ENCODE assay signal across 1 cellular context in the genomic region with DNA sequence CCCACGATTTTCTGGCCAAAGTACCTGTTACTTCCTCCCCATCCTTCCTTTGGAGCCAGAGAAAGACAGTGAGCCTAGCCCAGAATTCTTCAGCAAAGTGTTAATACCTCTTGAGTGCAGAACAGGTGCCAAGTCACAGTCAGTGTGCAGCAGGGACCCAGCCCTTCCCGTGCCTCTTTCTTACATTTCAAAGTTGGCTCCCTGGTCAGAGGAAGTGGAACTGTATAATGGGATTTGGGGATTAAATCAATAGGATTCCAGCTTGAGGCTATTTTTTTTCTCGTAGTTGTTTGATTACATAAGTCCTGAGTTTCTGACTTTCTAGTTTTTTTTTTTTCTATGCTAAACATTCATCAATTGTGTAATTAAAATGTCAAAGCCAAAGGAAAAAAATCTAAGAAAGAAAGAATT.
TF ChIP-seq lines count a peak whose summit lies in the region.

No MANE protein-coding gene starts in this region.

TF ChIP-seq in WTC11, 78 proteins besides CTCF, POLR2A, EP300 and RAD21 (continued from another document):
- TF ChIP-seq, protein P1, sequence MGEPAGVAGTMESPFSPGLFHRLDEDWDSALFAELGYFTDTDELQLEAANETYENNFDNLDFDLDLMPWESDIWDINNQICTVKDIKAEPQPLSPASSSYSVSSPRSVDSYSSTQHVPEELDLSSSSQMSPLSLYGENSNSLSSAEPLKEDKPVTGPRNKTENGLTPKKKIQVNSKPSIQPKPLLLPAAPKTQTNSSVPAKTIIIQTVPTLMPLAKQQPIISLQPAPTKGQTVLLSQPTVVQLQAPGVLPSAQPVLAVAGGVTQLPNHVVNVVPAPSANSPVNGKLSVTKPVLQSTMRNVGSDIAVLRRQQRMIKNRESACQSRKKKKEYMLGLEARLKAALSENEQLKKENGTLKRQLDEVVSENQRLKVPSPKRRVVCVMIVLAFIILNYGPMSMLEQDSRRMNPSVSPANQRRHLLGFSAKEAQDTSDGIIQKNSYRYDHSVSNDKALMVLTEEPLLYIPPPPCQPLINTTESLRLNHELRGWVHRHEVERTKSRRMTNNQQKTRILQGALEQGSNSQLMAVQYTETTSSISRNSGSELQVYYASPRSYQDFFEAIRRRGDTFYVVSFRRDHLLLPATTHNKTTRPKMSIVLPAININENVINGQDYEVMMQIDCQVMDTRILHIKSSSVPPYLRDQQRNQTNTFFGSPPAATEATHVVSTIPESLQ (CRISPR knock-in tag; IDR thresholded peaks at IDR 0.05), result no peak
- TF ChIP-seq GRHL2 (CRISPR knock-in tag; IDR thresholded peaks at IDR 0.05; ENCODE audit: insufficient replicate concordance, severe bottlenecking) (no peak), GTF2I (CRISPR knock-in tag; conservative IDR thresholded peaks at IDR 0.05) (no peak), FOXK1 (CRISPR knock-in tag; IDR thresholded peaks at IDR 0.05) (no peak), NR3C1 (CRISPR knock-in tag; conservative IDR thresholded peaks at IDR 0.05; ENCODE audit: low read depth) (no peak), IRF2 (CRISPR knock-in tag; IDR thresholded peaks at IDR 0.05; ENCODE audit: borderline replicate concordance, low read depth) (no peak), ESRRA (CRISPR knock-in tag; IDR thresholded peaks at IDR 0.05; ENCODE audit: borderline replicate concordance) (no peak), ZNF416 (CRISPR knock-in tag; IDR thresholded peaks at IDR 0.05) (no peak)
- TF ChIP-seq, protein P2, sequence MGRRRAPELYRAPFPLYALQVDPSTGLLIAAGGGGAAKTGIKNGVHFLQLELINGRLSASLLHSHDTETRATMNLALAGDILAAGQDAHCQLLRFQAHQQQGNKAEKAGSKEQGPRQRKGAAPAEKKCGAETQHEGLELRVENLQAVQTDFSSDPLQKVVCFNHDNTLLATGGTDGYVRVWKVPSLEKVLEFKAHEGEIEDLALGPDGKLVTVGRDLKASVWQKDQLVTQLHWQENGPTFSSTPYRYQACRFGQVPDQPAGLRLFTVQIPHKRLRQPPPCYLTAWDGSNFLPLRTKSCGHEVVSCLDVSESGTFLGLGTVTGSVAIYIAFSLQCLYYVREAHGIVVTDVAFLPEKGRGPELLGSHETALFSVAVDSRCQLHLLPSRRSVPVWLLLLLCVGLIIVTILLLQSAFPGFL (CRISPR knock-in tag; IDR thresholded peaks at IDR 0.05; ENCODE audit: borderline replicate concordance), result no peak
- TF ChIP-seq, protein P3, sequence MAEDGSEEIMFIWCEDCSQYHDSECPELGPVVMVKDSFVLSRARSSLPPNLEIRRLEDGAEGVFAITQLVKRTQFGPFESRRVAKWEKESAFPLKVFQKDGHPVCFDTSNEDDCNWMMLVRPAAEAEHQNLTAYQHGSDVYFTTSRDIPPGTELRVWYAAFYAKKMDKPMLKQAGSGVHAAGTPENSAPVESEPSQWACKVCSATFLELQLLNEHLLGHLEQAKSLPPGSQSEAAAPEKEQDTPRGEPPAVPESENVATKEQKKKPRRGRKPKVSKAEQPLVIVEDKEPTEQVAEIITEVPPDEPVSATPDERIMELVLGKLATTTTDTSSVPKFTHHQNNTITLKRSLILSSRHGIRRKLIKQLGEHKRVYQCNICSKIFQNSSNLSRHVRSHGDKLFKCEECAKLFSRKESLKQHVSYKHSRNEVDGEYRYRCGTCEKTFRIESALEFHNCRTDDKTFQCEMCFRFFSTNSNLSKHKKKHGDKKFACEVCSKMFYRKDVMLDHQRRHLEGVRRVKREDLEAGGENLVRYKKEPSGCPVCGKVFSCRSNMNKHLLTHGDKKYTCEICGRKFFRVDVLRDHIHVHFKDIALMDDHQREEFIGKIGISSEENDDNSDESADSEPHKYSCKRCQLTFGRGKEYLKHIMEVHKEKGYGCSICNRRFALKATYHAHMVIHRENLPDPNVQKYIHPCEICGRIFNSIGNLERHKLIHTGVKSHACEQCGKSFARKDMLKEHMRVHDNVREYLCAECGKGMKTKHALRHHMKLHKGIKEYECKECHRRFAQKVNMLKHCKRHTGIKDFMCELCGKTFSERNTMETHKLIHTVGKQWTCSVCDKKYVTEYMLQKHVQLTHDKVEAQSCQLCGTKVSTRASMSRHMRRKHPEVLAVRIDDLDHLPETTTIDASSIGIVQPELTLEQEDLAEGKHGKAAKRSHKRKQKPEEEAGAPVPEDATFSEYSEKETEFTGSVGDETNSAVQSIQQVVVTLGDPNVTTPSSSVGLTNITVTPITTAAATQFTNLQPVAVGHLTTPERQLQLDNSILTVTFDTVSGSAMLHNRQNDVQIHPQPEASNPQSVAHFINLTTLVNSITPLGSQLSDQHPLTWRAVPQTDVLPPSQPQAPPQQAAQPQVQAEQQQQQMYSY (CRISPR knock-in tag; IDR thresholded peaks at IDR 0.05), result no peak
